18 cellular contexts compared by ENCODE assay signal in genomic region chr20:41335591-41335990, GRCh38.
DNase-seq lines count a peak whose midpoint lies in the region; ATAC-seq and TF ChIP-seq lines count a peak whose summit lies in the region.
"Had no signal": no experiment of that assay in that cellular context is flagged by ENCODE, and none has a peak within 500 bp of the region (broad histone marks: within the 10 kb centered on the region; RNA-seq: fewer than 3 reads in every experiment).

No MANE protein-coding gene starts in this region.

- H3K27me3 ChIP-seq in RWPE2 (ENCODE audit: insufficient read depth, poor library complexity, severe bottlenecking) = no peaks in the 10 kb centered on the region

- peaks cover 8% of the 10 kb centered on the region for H3K4me1 ChIP-seq in RWPE2 (ENCODE audit: insufficient read depth, poor library complexity, severe bottlenecking)

- ATAC-seq in RWPE2 (ENCODE audit: low read depth) = no peak
- ATAC-seq in stimulated activated effector memory CD8-positive, alpha-beta T cell treated with anti-CD3 and anti-CD28 coated beads, Interleukin-12 subunit alpha, Interleukin-12 subunit beta, amount 100 ng/mL, for 72 hours = no peak
- ATAC-seq: CD8-positive, alpha-beta T cell had no signal

- H3K4me3 Mint-ChIP-seq in stimulated activated effector memory CD8-positive, alpha-beta T cell treated with anti-CD3 and anti-CD28 coated beads, Interleukin-12 subunit alpha, Interleukin-12 subunit beta, amount 100 ng/mL, for 72 hours = no peak overlapping the region
- H3K4me3 Mint-ChIP-seq: CD8-positive, alpha-beta T cell had no signal

- H3K27ac ChIP-seq in RWPE2 (ENCODE audit: poor library complexity, severe bottlenecking) = no peak overlapping the region
- H3K27ac ChIP-seq: 22Rv1, HL-60 had no signal

- TF ChIP-seq CTCF in RWPE2 (IDR thresholded peaks at IDR 0.05; ENCODE audit: poor library complexity, severe bottlenecking) = no peak

- no peak overlapping the region for H3K4me3 ChIP-seq in RWPE2 (ENCODE audit: severe bottlenecking)
- H3K4me3 ChIP-seq: HAP-1 had no signal

- no peaks in the 10 kb centered on the region for H3K9me3 Mint-ChIP-seq in stimulated activated effector memory CD8-positive, alpha-beta T cell treated with anti-CD3 and anti-CD28 coated beads, Interleukin-12 subunit alpha, Interleukin-12 subunit beta, amount 100 ng/mL, for 72 hours
- H3K9me3 Mint-ChIP-seq: CD8-positive, alpha-beta T cell had no signal

- peak overlapping the region; percentile 57 for H3K27ac Mint-ChIP-seq in stimulated activated effector memory CD8-positive, alpha-beta T cell treated with anti-CD3 and anti-CD28 coated beads, Interleukin-12 subunit alpha, Interleukin-12 subunit beta, amount 100 ng/mL, for 72 hours
- H3K27ac Mint-ChIP-seq: CD8-positive, alpha-beta T cell had no signal

- H3K4me1 Mint-ChIP-seq in stimulated activated effector memory CD8-positive, alpha-beta T cell treated with anti-CD3 and anti-CD28 coated beads, Interleukin-12 subunit alpha, Interleukin-12 subunit beta, amount 100 ng/mL, for 72 hours = peaks cover 13% of the 10 kb centered on the region

- no peaks in the 10 kb centered on the region for H3K9me3 ChIP-seq in RWPE2 (ENCODE audit: severe bottlenecking)
- H3K9me3 ChIP-seq: HAP-1 had no signal

- H3K36me3 Mint-ChIP-seq in stimulated activated effector memory CD8-positive, alpha-beta T cell treated with anti-CD3 and anti-CD28 coated beads, Interleukin-12 subunit alpha, Interleukin-12 subunit beta, amount 100 ng/mL, for 72 hours = no peaks in the 10 kb centered on the region
- H3K36me3 Mint-ChIP-seq: CD8-positive, alpha-beta T cell had no signal

- peak; percentile 18 for DNase-seq in activated CD4-positive, CD25-positive, alpha-beta regulatory T cell treated with anti-CD3 and anti-CD28 coated beads, Interleukin-2, amount 50 U/mL, for 72 hours
- no peak for DNase-seq in activated CD4-positive, CD25-positive, alpha-beta regulatory T cell (lab: John Stamatoyannopoulos, UW)
- DNase-seq in RWPE2 (ENCODE audit: low spot score) (peak; percentile 51), islet precursor cell (peak; percentile 61), NCI-H1105 (lab: John Stamatoyannopoulos, UW) (no peak), NCI-H1105 treated with DMSO at 0.1 percent for 48 hours (lab: John Stamatoyannopoulos, UW) (no peak), NOMO-1 treated with dmso at 0.1 percent for 144 hours (lab: John Stamatoyannopoulos, UW; ENCODE audit: unreplicated experiment) (no peak)
- DNase-seq in stimulated activated effector memory CD8-positive, alpha-beta T cell treated with anti-CD3 and anti-CD28 coated beads, Interleukin-12 subunit alpha, Interleukin-12 subunit beta, amount 100 ng/mL, for 72 hours (ENCODE audit: low spot score in 2 of 2) = no peak
- DNase-seq: CD8-positive, alpha-beta T cell; DND-41; NCI-H1436; NCI-H2081; NCI-H510A; NCI-H774; SHP77 had no signal

- H3K36me3 ChIP-seq in RWPE2 (ENCODE audit: low read depth) = no peaks in the 10 kb centered on the region
- H3K36me3 ChIP-seq: HAP-1 had no signal

Comparison
In these comparisons a context has a peak if more than half of its experiments do, and no peak if none do; other contexts are left out.
1. DNase-seq: peak in activated CD4-positive, CD25-positive, alpha-beta regulatory T cell treated with anti-CD3 and anti-CD28 coated beads, Interleukin-2, amount 50 U/mL, for 72 hours (single experiment), RWPE2 (single experiment) and islet precursor cell (single experiment); none in activated CD4-positive, CD25-positive, alpha-beta regulatory T cell (0 of 4), stimulated activated effector memory CD8-positive, alpha-beta T cell treated with anti-CD3 and anti-CD28 coated beads, Interleukin-12 subunit alpha, Interleukin-12 subunit beta, amount 100 ng/mL, for 72 hours (0 of 2), NCI-H1105 (single experiment), NCI-H1105 treated with DMSO at 0.1 percent for 48 hours (single experiment) and NOMO-1 treated with dmso at 0.1 percent for 144 hours (single experiment).